20 cellular contexts compared by ENCODE assay signal in genomic region chr3:42914771-42915515, GRCh38. TPM values are rescaled to one million over a fixed set of nuclear protein-coding genes. Genes with fewer than 3 reads are reported as not detected.
"Had no signal": no experiment of that assay in that cellular context is flagged by ENCODE, and none has a peak within 500 bp of the region (broad histone marks: within the 10 kb centered on the region; RNA-seq: fewer than 3 reads in every experiment).

No MANE protein-coding gene starts in this region.

- H3K27ac ChIP-seq: coronary artery, hepatocyte, parathyroid adenoma, skin epidermis, stomach had no signal

- H3K4me1 Mint-ChIP-seq: activated CD8-positive, alpha-beta memory T cell treated with anti-CD3 and anti-CD28 coated beads, Interleukin-2, amount 10 ng/mL, durations not matched to agents 7 days and 5 days; activated naive CD8-positive, alpha-beta T cell treated with anti-CD3 and anti-CD28 coated beads for 36 hours; mesothelial cell of epicardium had no signal

- H3K27me3 Mint-ChIP-seq: activated naive CD8-positive, alpha-beta T cell treated with anti-CD3 and anti-CD28 coated beads for 36 hours had no signal

- H3K27me3 ChIP-seq: hepatocyte, stomach had no signal

- H3K79me2 ChIP-seq: hepatocyte, parathyroid adenoma had no signal

- H2AFZ ChIP-seq: hepatocyte, parathyroid adenoma had no signal

- H3K4me1 ChIP-seq: parathyroid adenoma, stomach had no signal

- DNase-seq: activated CD4-positive, alpha-beta T cell treated with anti-CD3 and anti-CD28 coated beads, Interleukin-2, amount 50 U/mL, for 4 hours; activated CD4-positive, CD25-positive, alpha-beta regulatory T cell treated with anti-CD3 and anti-CD28 coated beads, Interleukin-2, amount 50 U/mL, for 72 hours; activated CD8-positive, alpha-beta memory T cell treated with anti-CD3 and anti-CD28 coated beads, Interleukin-2, amount 10 ng/mL, durations not matched to agents 7 days and 5 days; activated effector memory CD4-positive, alpha-beta T cell treated with anti-CD3 and anti-CD28 coated beads, Interleukin-2, amount 50 U/mL, for 16 hours; activated naive CD8-positive, alpha-beta T cell treated with anti-CD3 and anti-CD28 coated beads for 36 hours; activated T-cell treated with anti-CD3 and anti-CD28 coated beads, Interleukin-2, amount 50 U/mL, for 4 hours; aorta; caudate nucleus; effector memory CD8-positive, alpha-beta T cell; kidney glomerular epithelial cell; stimulated activated CD4-positive, alpha-beta T cell treated with anti-CD3 and anti-CD28 coated beads, Interleukin-4, amount 100 ng/mL, for 4 hours; stomach had no signal

- H3K27ac Mint-ChIP-seq: activated CD8-positive, alpha-beta memory T cell treated with anti-CD3 and anti-CD28 coated beads, Interleukin-2, amount 10 ng/mL, durations not matched to agents 7 days and 5 days; activated naive CD8-positive, alpha-beta T cell treated with anti-CD3 and anti-CD28 coated beads for 36 hours; effector memory CD8-positive, alpha-beta T cell; mesothelial cell of epicardium had no signal

- ATAC-seq: activated CD8-positive, alpha-beta memory T cell treated with anti-CD3 and anti-CD28 coated beads, Interleukin-2, amount 10 ng/mL, durations not matched to agents 7 days and 5 days; activated T-cell treated with anti-CD3 and anti-CD28 coated beads, Interleukin-2, amount 50 U/mL, for 4 hours; effector memory CD8-positive, alpha-beta T cell had no signal

- H3K9ac ChIP-seq: parathyroid adenoma had no signal

- H3K4me2 ChIP-seq: hepatocyte had no signal

- H3K4me3 Mint-ChIP-seq: activated CD8-positive, alpha-beta memory T cell treated with anti-CD3 and anti-CD28 coated beads, Interleukin-2, amount 10 ng/mL, durations not matched to agents 7 days and 5 days; activated naive CD8-positive, alpha-beta T cell treated with anti-CD3 and anti-CD28 coated beads for 36 hours; activated T-cell treated with anti-CD3 and anti-CD28 coated beads, Interleukin-2, amount 50 U/mL, for 4 hours; effector memory CD8-positive, alpha-beta T cell; mesothelial cell of epicardium had no signal

- H3K4me3 ChIP-seq: coronary artery, hepatocyte, skin epidermis, stomach had no signal

RNA-seq across cellular contexts. Expression of gene ZNF662, which starts 9.0 kb away (rescaled TPM):
- polyA plus RNA-seq: hepatocyte had no signal

RNA-seq across cellular contexts. Expression of gene CYP8B1, which starts 39.3 kb away (rescaled TPM):
- total RNA-seq: activated CD8-positive, alpha-beta memory T cell treated with anti-CD3 and anti-CD28 coated beads, Interleukin-2, amount 10 ng/mL, durations not matched to agents 7 days and 5 days; activated naive CD8-positive, alpha-beta T cell treated with anti-CD3 and anti-CD28 coated beads for 36 hours; aorta; epithelial cell of proximal tubule; lower leg skin; mesothelial cell of epicardium; stomach; urinary bladder had no signal
